19 cellular contexts compared by ENCODE assay signal in the genomic region with DNA sequence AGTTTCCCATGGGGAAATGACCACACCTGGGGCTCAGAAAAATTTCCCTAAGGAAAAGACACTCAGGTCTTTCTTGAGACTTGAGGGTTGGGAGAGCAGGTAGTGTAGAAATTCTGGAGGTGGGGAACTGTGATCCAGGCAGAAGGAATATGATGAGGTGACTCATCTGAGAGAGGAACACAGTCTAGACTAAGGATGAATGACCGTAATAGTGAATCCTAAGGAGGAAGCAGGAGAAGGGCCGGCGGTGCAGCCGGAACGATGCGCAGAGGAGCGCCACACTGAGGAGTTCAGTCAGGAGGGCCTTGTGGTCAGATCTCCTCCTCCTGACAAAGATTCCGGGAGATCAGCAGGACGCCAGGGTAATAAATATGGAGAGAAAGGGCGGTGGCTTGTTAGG.
"Had no signal": no experiment of that assay in that cellular context is flagged by ENCODE, and none has a peak within 500 bp of the region (broad histone marks: within the 10 kb centered on the region; RNA-seq: fewer than 3 reads in every experiment).

No MANE protein-coding gene starts in this region.

- H3K9me3 ChIP-seq: mucosa of descending colon, stomach, thoracic aorta had no signal

- H3K9me3 Mint-ChIP-seq: activated CD4-positive, alpha-beta memory T cell treated with anti-CD3 and anti-CD28 coated beads for 36 hours; brain; endodermal cell; immature natural killer cell; naive thymus-derived CD8-positive, alpha-beta T cell; T-helper 2 cell treated with Interferon-gamma antibody and Interleukin-4, amounts not matched to agents 5 μg/mL and 100 μg/mL, for 36 hours had no signal

- H3K36me3 ChIP-seq: thoracic aorta had no signal

- H3K4me3 Mint-ChIP-seq: activated CD4-positive, alpha-beta memory T cell treated with anti-CD3 and anti-CD28 coated beads for 36 hours; brain; endodermal cell; immature natural killer cell; naive thymus-derived CD8-positive, alpha-beta T cell; T-helper 2 cell treated with Interferon-gamma antibody and Interleukin-4, amounts not matched to agents 5 μg/mL and 100 μg/mL, for 36 hours had no signal

- H3K27ac Mint-ChIP-seq: activated CD4-positive, alpha-beta memory T cell treated with anti-CD3 and anti-CD28 coated beads for 36 hours; endodermal cell; T-helper 2 cell treated with Interferon-gamma antibody and Interleukin-4, amounts not matched to agents 5 μg/mL and 100 μg/mL, for 36 hours had no signal

- H3K27ac ChIP-seq: stomach, thoracic aorta had no signal

- H3K27me3 Mint-ChIP-seq: activated CD4-positive, alpha-beta memory T cell treated with anti-CD3 and anti-CD28 coated beads for 36 hours; naive thymus-derived CD8-positive, alpha-beta T cell had no signal

- DNase-seq: activated CD4-positive, alpha-beta memory T cell treated with anti-CD3 and anti-CD28 coated beads for 36 hours; activated CD4-positive, alpha-beta T cell treated with anti-CD3 and anti-CD28 coated beads for 1 hour; activated T-cell treated with anti-CD3 and anti-CD28 coated beads, Interleukin-2, amount 50 U/mL, for 48 hours; amniotic stem cell; cerebellar nuclear complex; dermis blood vessel endothelial cell; endodermal cell; immature natural killer cell; left colon; mucosa of descending colon; naive thymus-derived CD8-positive, alpha-beta T cell; occipital lobe; stimulated activated CD4-positive, alpha-beta T cell treated with anti-CD3 and anti-CD28 coated beads, Interleukin-4, amount 100 ng/mL, for 1 hour; stimulated activated CD8-positive, alpha-beta memory T cell treated with anti-CD3 and anti-CD28 coated beads, Interleukin-4, amount 100 ng/mL, for 48 hours; stomach had no signal

- H3K27me3 ChIP-seq: stomach had no signal

- H3K4me3 ChIP-seq: mucosa of descending colon, stomach, thoracic aorta had no signal

- ATAC-seq: esophagus mucosa; left colon; mucosa of descending colon; naive thymus-derived CD8-positive, alpha-beta T cell had no signal
